ENCODE assay signal across 8 cellular contexts in genomic region chr22:32801436-32802290, GRCh38. TPM values are rescaled to one million over a fixed set of nuclear protein-coding genes. Genes with fewer than 3 reads are reported as not detected.
DNase-seq lines count a peak whose midpoint lies in the region; ATAC-seq, FAIRE-seq and TF ChIP-seq lines count a peak whose summit lies in the region.

TIMP3 (plus strand) TSS chr22:32801705; CDS start chr22:32802002, 297 bp downstream.

- no peak within 1 kb of the TSS for H3K27ac Mint-ChIP-seq in effector memory CD8-positive, alpha-beta T cell

- no peak for ATAC-seq in effector memory CD8-positive, alpha-beta T cell (replicated peaks)

- dilution Hi-C loops in endothelial cell of umbilical vein (cut with MboI; ENCODE audit: extremely low pct_ligation_motif_present, low sequenced_read_pairs) = no loop called here

- H3K9me3 Mint-ChIP-seq in effector memory CD8-positive, alpha-beta T cell = no peaks in the 10 kb centered on the region

- DNase-seq in GM03348 (ENCODE audit: low spot score) (peak; percentile 98), RPMI7951 (ENCODE audit: low read depth) (peak; percentile 88), endothelial cell of umbilical vein (ENCODE audit: low read depth, low spot score) (no peak), lung microvascular endothelial cell (ENCODE audit: low read depth in 2 of 2) (peak; percentile 57 to 90), substantia nigra (lab: John Stamatoyannopoulos, UW) (peak in 36 of 49 donors; percentile 14 to 82 (median 49)), NCI-H1417 (lab: John Stamatoyannopoulos, UW) (no peak), superior temporal gyrus (ENCODE audit: extremely low spot score) (no peak)
- DNase-seq in effector memory CD8-positive, alpha-beta T cell = no peak

- H3K36me3 ChIP-seq in endothelial cell of umbilical vein (ENCODE audit: control insufficient read depth in 2 of 2, extremely low read depth in 1 of 2, insufficient read depth in 2 of 2, low read length in 2 of 2) = no peaks in the 10 kb centered on the region

- H3K9me3 ChIP-seq in endothelial cell of umbilical vein (replicated peaks; ENCODE audit: control insufficient read depth, insufficient read depth, low read length) = no peaks in the 10 kb centered on the region

- H3K27me3 Mint-ChIP-seq in effector memory CD8-positive, alpha-beta T cell = peaks cover 57 to 88% of the 10 kb centered on the region in 2 donors

- no peaks in the 10 kb centered on the region for H3K4me1 ChIP-seq in endothelial cell of umbilical vein (ENCODE audit: control insufficient read depth, extremely low read depth, insufficient read depth, low read length)

- TF ChIP-seq POLR2A in endothelial cell of umbilical vein (IDR thresholded peaks at IDR 0.05; ENCODE audit: low read depth, low read length) = no peak

- no peak within 1 kb of the TSS for H3K4me3 ChIP-seq in endothelial cell of umbilical vein (replicated peaks in 1 of 3; ENCODE audit: insufficient read depth in 1 of 3, low read depth in 1 of 3, low read length in 3 of 3)

- H4K20me1 ChIP-seq in endothelial cell of umbilical vein (replicated peaks; ENCODE audit: control insufficient read depth, extremely low read depth, insufficient read depth, low read length) = no peaks in the 10 kb centered on the region

- BruUV-seq in endothelial cell of umbilical vein (replicated peaks; lab: Mats Ljungman, UMichigan) = TSS peak; percentile 45

- H3K27ac ChIP-seq in endothelial cell of umbilical vein (ENCODE audit: insufficient read depth, low read depth, low read length) = no peak within 1 kb of the TSS
- no peak within 1 kb of the TSS for H3K27ac ChIP-seq in substantia nigra (ENCODE audit: low read depth, low read length, poor library complexity, severe bottlenecking)

- CTCF ChIA-PET in endothelial cell of umbilical vein (lab: Charles Lee) = interaction anchor here (0.9 kb wide), 1 partner anchor 273 kb away, joined by 3 read pairs; no protein-coding TSS in a partner anchor

- no peaks in the 10 kb centered on the region for H3K36me3 Mint-ChIP-seq in effector memory CD8-positive, alpha-beta T cell (ENCODE audit: insufficient read depth)

- no peak within 1 kb of the TSS for H3K9ac ChIP-seq in endothelial cell of umbilical vein (replicated peaks; ENCODE audit: extremely low read depth, insufficient read depth, low read length)

- POLR2A ChIA-PET in endothelial cell of umbilical vein (lab: Charles Lee) = no interaction called here

- H3K4me2 ChIP-seq in endothelial cell of umbilical vein (ENCODE audit: insufficient read depth, low read length) = no peak within 1 kb of the TSS

- intact Hi-C loops in endothelial cell of umbilical vein (cut with micrococcal nuclease) = loop anchor here (2.0 kb wide), 1 partner anchor 185 kb away; no protein-coding TSS in a partner anchor

- no peak within 1 kb of the TSS for H2AFZ ChIP-seq in endothelial cell of umbilical vein (ENCODE audit: low read depth, low read length)

- H3K27me3 ChIP-seq in endothelial cell of umbilical vein (ENCODE audit: control insufficient read depth in 2 of 2, insufficient read depth in 2 of 2, low read length in 2 of 2) = peaks cover 9 to 12% of the 10 kb centered on the region in 2 experiments

- H3K9me1 ChIP-seq in endothelial cell of umbilical vein (replicated peaks; ENCODE audit: control insufficient read depth, extremely low read depth, insufficient read depth, low read length) = no peaks in the 10 kb centered on the region

- H3K79me2 ChIP-seq in endothelial cell of umbilical vein (ENCODE audit: control insufficient read depth, insufficient read depth, low read length) = no peaks in the 10 kb centered on the region

- no peak for TF ChIP-seq CTCF in endothelial cell of umbilical vein (IDR thresholded peaks at IDR 0.05; ENCODE audit: extremely low read depth in 1 of 2, insufficient read depth in 1 of 2, low read depth in 1 of 2, low read length in 2 of 2)

- peaks cover 0 to 1% of the 10 kb centered on the region in 2 donors for H3K4me1 Mint-ChIP-seq in effector memory CD8-positive, alpha-beta T cell (ENCODE audit: low read depth in 2 of 2)

- FAIRE-seq in endothelial cell of umbilical vein (lab: Jason Lieb, UNC) = no peak

- H3K4me3 Mint-ChIP-seq in effector memory CD8-positive, alpha-beta T cell = no peak within 1 kb of the TSS

TF ChIP-seq in endothelial cell of umbilical vein, 7 proteins besides CTCF, POLR2A, EP300 and RAD21:
- TF ChIP-seq EZH2 (IDR thresholded peaks at IDR 0.05; ENCODE audit: borderline replicate concordance, low read depth, low read length, severe bottlenecking) (peak; percentile 33), POLR2AphosphoS5 (IDR thresholded peaks at IDR 0.05; ENCODE audit: insufficient read depth, low read depth, low read length) (no peak)
- TF ChIP-seq, protein P1, sequence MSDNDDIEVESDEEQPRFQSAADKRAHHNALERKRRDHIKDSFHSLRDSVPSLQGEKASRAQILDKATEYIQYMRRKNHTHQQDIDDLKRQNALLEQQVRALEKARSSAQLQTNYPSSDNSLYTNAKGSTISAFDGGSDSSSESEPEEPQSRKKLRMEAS (IDR thresholded peaks at IDR 0.05; ENCODE audit: insufficient read depth, insufficient read length) = no peak

RNA-seq across cellular contexts. Expression of gene TIMP3, which starts in this region (rescaled TPM):
- total RNA-seq in RPMI7951 (2014; rRNA removed; shearing (Covaris generic)) = 544 and 593 TPM in 2 replicates
- 2.0 and 8.7 TPM in 2 replicates for total RNA-seq in endothelial cell of umbilical vein
- polyA plus RNA-seq in endothelial cell of umbilical vein = 0.22 and 0.27 TPM in 2 replicates
- polyA plus RNA-seq in endothelial cell of umbilical vein (2011; cell fraction: cytosol; rRNA removed) = 0.18 TPM in 2 replicates
- 0.16 and 0.18 TPM in 2 replicates for polyA plus RNA-seq in endothelial cell of umbilical vein (2011; cell fraction: nucleus; rRNA removed)
- 0.04 and 0.05 TPM in 2 replicates for polyA plus RNA-seq in endothelial cell of umbilical vein (2012)
- 0.22 and 0.53 TPM in 2 replicates for polyA minus RNA-seq in endothelial cell of umbilical vein
- 3.3 TPM for polyA minus RNA-seq in endothelial cell of umbilical vein (2011; cell fraction: cytosol; rRNA and poly(A)+ RNA removed)
- 0.10 and 0.14 TPM in 2 replicates for polyA minus RNA-seq in endothelial cell of umbilical vein (2011; cell fraction: nucleus; rRNA and poly(A)+ RNA removed)
- 96.5 and 479 TPM in 2 replicates for total RNA-seq in lung microvascular endothelial cell

Comparison
In these comparisons a context has a peak if more than half of its experiments do, and no peak if none do; other contexts are left out.
1. RNA of gene TIMP3 (total RNA-seq): 544 to 593 TPM in RPMI7951 and 96.5 to 479 TPM in lung microvascular endothelial cell; 2.0 to 8.7 TPM in endothelial cell of umbilical vein; every median in the first group is over 10 times any median in the second.
2. DNase-seq: peak in GM03348 (single experiment), RPMI7951 (single experiment), lung microvascular endothelial cell (2 of 2) and substantia nigra (36 of 49); none in endothelial cell of umbilical vein (single experiment), NCI-H1417 (0 of 3), effector memory CD8-positive, alpha-beta T cell (0 of 3) and superior temporal gyrus (single experiment).